9 cellular contexts compared by ENCODE assay signal in genomic region chr7:12490105-12490688, GRCh38.
DNase-seq lines count a peak whose midpoint lies in the region; ATAC-seq and TF ChIP-seq lines count a peak whose summit lies in the region.
"Had no signal": no experiment of that assay in that cellular context is flagged by ENCODE, and none has a peak within 500 bp of the region (broad histone marks: within the 10 kb centered on the region; RNA-seq: fewer than 3 reads in every experiment).

No MANE protein-coding gene starts in this region.

- H3K27ac Mint-ChIP-seq in memory B cell: no peak overlapping the region

- H3K9me3 Mint-ChIP-seq in memory B cell: no peaks in the 10 kb centered on the region

- no peak overlapping the region for H3K27ac ChIP-seq in brain microvascular endothelial cell

- peak; percentile 33 for TF ChIP-seq CTCF in brain microvascular endothelial cell (IDR thresholded peaks at IDR 0.05; ENCODE audit: low read depth, low read length, missing control alignments)

- H3K27me3 Mint-ChIP-seq in memory B cell: peaks cover 2% of the 10 kb centered on the region

- no peaks in the 10 kb centered on the region for H3K4me1 Mint-ChIP-seq in memory B cell

- in situ Hi-C loops in brain microvascular endothelial cell (cut with HindIII; ENCODE audit: low pct_ligation_motif_present, low sequenced_read_pairs): no loop called here

- H3K4me3 Mint-ChIP-seq in memory B cell: no peak overlapping the region

- no peaks in the 10 kb centered on the region for H3K36me3 ChIP-seq in brain microvascular endothelial cell (replicated peaks)

- ATAC-seq in GM18909 (IDR thresholded peaks at IDR 0.05; ENCODE audit: poor library complexity, unreplicated experiment) (peak; percentile 84), HG03196 (IDR thresholded peaks at IDR 0.05; ENCODE audit: unreplicated experiment) (peak; percentile 70), memory B cell (ENCODE audit: low read depth) (peak; percentile 29)

- DNase-seq in CD1c-positive myeloid dendritic cell (ENCODE audit: extremely low spot score): peak; percentile 42
- DNase-seq in NCI-H226: peak; percentile 24
- no peak for DNase-seq in brain microvascular endothelial cell
- no peak for DNase-seq in memory B cell (ENCODE audit: low spot score in 2 of 2)
- no peak for DNase-seq in DMS79 treated with DMSO at 0.1 percent for 48 hours (lab: John Stamatoyannopoulos, UW)
- DNase-seq in C1 segment of cervical spinal cord (lab: John Stamatoyannopoulos, UW): no peak

- H3K36me3 Mint-ChIP-seq in memory B cell: no peaks in the 10 kb centered on the region

- H3K4me3 ChIP-seq in brain microvascular endothelial cell (ENCODE audit: low read depth, low read length): no peak overlapping the region
- H3K4me3 ChIP-seq: lung had no signal

- H3K27me3 ChIP-seq in brain microvascular endothelial cell (replicated peaks): no peaks in the 10 kb centered on the region

Comparison
In these comparisons a context has a peak if more than half of its experiments do, and no peak if none do; other contexts are left out.
1. DNase-seq: peak in CD1c-positive myeloid dendritic cell (single experiment) and NCI-H226 (single experiment); none in brain microvascular endothelial cell (single experiment), memory B cell (0 of 2), DMS79 treated with DMSO at 0.1 percent for 48 hours (single experiment) and C1 segment of cervical spinal cord (0 of 14).
2. ATAC-seq: peak in every context shown above with its lines; median percentile 84 in GM18909; 70 in HG03196; 29 in memory B cell.